Comparison of ENCODE assay signal across 8 cellular contexts in the genomic region with DNA sequence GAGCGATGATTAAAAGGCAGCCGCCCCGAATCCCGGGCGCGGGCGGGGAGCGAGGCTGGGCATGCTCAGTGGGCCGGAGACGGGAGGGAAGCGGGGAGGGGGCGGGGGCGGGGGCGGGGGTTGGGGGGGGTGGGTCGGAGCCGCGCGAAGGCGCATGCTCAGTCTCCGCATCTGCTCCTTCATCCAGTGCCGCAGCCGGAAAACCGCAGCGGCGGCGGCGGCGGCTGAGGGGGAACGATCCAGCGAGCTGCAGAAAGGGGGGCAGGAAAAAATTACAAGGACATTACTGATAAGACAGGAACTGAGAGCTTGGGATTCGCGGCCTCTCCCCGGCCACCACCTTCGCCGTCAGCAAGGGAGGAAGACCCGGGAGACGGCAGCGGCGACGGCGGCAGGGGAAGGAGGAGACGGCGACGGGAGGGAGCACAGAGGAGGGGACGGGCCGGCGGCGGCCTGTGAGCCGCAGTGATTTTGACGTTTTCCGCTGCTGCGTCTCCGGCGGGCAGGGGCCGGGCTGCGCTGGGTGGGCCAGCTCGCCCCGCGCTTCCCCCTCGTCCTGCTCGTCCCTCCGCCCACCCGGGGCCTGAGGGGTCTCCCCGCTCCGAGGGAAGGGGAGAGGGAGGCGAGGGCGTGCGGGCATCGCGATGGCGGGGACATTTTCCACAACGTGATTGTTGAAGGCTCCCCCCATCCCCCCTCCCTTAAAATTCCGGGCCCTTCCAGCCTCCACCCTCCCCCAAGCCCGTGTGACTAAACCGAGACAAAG. TPM values are rescaled to one million over a fixed set of nuclear protein-coding genes. Genes with fewer than 3 reads are reported as not detected.
DNase-seq lines count a peak whose midpoint lies in the region; ATAC-seq and TF ChIP-seq lines count a peak whose summit lies in the region.

A gene with protein sequence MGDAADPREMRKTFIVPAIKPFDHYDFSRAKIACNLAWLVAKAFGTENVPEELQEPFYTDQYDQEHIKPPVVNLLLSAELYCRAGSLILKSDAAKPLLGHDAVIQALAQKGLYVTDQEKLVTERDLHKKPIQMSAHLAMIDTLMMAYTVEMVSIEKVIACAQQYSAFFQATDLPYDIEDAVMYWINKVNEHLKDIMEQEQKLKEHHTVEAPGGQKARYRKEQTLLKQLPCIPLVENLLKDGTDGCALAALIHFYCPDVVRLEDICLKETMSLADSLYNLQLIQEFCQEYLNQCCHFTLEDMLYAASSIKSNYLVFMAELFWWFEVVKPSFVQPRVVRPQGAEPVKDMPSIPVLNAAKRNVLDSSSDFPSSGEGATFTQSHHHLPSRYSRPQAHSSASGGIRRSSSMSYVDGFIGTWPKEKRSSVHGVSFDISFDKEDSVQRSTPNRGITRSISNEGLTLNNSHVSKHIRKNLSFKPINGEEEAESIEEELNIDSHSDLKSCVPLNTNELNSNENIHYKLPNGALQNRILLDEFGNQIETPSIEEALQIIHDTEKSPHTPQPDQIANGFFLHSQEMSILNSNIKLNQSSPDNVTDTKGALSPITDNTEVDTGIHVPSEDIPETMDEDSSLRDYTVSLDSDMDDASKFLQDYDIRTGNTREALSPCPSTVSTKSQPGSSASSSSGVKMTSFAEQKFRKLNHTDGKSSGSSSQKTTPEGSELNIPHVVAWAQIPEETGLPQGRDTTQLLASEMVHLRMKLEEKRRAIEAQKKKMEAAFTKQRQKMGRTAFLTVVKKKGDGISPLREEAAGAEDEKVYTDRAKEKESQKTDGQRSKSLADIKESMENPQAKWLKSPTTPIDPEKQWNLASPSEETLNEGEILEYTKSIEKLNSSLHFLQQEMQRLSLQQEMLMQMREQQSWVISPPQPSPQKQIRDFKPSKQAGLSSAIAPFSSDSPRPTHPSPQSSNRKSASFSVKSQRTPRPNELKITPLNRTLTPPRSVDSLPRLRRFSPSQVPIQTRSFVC (N-terminal part only) (plus strand): TSS at position 161 of the 766 bp plus-strand sequence. CDS start 935 bp downstream, outside the sequence.

- H2AFZ ChIP-seq in GM23338 (peak within 1 kb of the TSS; percentile 100), parathyroid adenoma (peak within 1 kb of the TSS; percentile 95)

- peaks cover 30% of the 10 kb centered on the region; the same call in 2 of the 3 replicates for H3K4me1 Mint-ChIP-seq in GM23338

- H3K36me3 ChIP-seq in GM23338 (ENCODE audit: insufficient read depth) (no peaks in the 10 kb centered on the region), adipocyte (ENCODE audit: control insufficient read depth, insufficient read depth, low read length, severe bottlenecking) (no peaks in the 10 kb centered on the region), parathyroid adenoma (ENCODE audit: control insufficient read depth, insufficient read depth, low read length) (no peaks in the 10 kb centered on the region), tibial artery (no peaks in the 10 kb centered on the region)

- H3F3A ChIP-seq in GM23338 (replicated peaks; ENCODE audit: low read depth): no peaks in the 10 kb centered on the region

- no peaks in the 10 kb centered on the region; the same call in 2 of the 3 replicates for H3K36me3 Mint-ChIP-seq in GM23338 (ENCODE audit: low read depth)

- peaks cover 42% of the 10 kb centered on the region for H3K79me2 ChIP-seq in GM23338 (replicated peaks; ENCODE audit: insufficient read depth)
- peaks cover 4% of the 10 kb centered on the region for H3K79me2 ChIP-seq in parathyroid adenoma

- no peaks in the 10 kb centered on the region for H3K9me3 Mint-ChIP-seq in GM23338

- H3K4me2 ChIP-seq in GM23338: peak within 1 kb of the TSS; percentile 99
- H3K4me2 ChIP-seq in parathyroid adenoma (ENCODE audit: low read length): peak within 1 kb of the TSS; percentile 73

- ATAC-seq in GM23338: peak; percentile 86
- peak; percentile 91 for ATAC-seq in Right ventricle myocardium superior (ENCODE audit: poor library complexity)

- peaks cover 5% of the 10 kb centered on the region for H3K27me3 Mint-ChIP-seq in GM23338 (ENCODE audit: insufficient read depth, low read depth, poor library complexity)

- no peak for TF ChIP-seq CTCF in GM23338 (conservative IDR thresholded peaks at IDR 0.05; ENCODE audit: low read depth in 2 of 2)
- no peak for TF ChIP-seq CTCF in parathyroid adenoma (IDR thresholded peaks at IDR 0.05)
- peak in 1 of 2 experiments; percentile 9 for TF ChIP-seq CTCF in tibial artery (IDR thresholded peaks at IDR 0.05)

- intact Hi-C loops in Right ventricle myocardium superior (cut with DNase I): loop anchor here (5.0 kb wide), 1 partner anchor 67 kb away; no protein-coding TSS in a partner anchor
- intact Hi-C loops in tibial artery (cut with DNase I; ENCODE audit: low total_unique reads): loop anchor here (2.0 to 10.0 kb wide), 2 partner anchors 66 to 72 kb away; no protein-coding TSS in a partner anchor

- H3K9ac ChIP-seq in adipocyte (ENCODE audit: low read length) (peak within 1 kb of the TSS; percentile 98), parathyroid adenoma (peak within 1 kb of the TSS; percentile 93)

- H3K9me3 ChIP-seq in adipocyte (ENCODE audit: control insufficient read depth, low read length) (no peaks in the 10 kb centered on the region), parathyroid adenoma (ENCODE audit: control insufficient read depth, low read length) (no peaks in the 10 kb centered on the region), tibial artery (no peaks in the 10 kb centered on the region)

- H3K27me3 ChIP-seq in GM23338 (ENCODE audit: insufficient read depth) (peaks cover 17% of the 10 kb centered on the region; the same call in 1 of the 2 replicates), adipocyte (replicated peaks; ENCODE audit: control insufficient read depth, insufficient read depth, low read length) (no peaks in the 10 kb centered on the region), parathyroid adenoma (ENCODE audit: control insufficient read depth, insufficient read depth, low read length) (no peaks in the 10 kb centered on the region), tibial artery (no peaks in the 10 kb centered on the region)

- H4K20me1 ChIP-seq in GM23338 (replicated peaks; ENCODE audit: insufficient read depth): peaks cover 19% of the 10 kb centered on the region

- H3K27ac Mint-ChIP-seq in GM23338: peak within 1 kb of the TSS; percentile 99

- H3K4me3 Mint-ChIP-seq in GM23338: peak within 1 kb of the TSS; percentile 99

- DNase-seq in DMS79 treated with DMSO at 0.1 percent for 48 hours (lab: John Stamatoyannopoulos, UW) (peak; percentile 91), GM23338 (ENCODE audit: low spot score) (peak; percentile 83), NAMALWA (ENCODE audit: low spot score) (peak; percentile 72), SW 1271 (lab: John Stamatoyannopoulos, UW) (peak; percentile 44 to 68), adipocyte (ENCODE audit: low read depth) (peak; percentile 96), Right ventricle myocardium superior (peak; percentile 93), tibial artery (peak; percentile 90 to 94)

- H3K27ac ChIP-seq in GM23338 (ENCODE audit: low read depth) (peak within 1 kb of the TSS; percentile 98), parathyroid adenoma (peak within 1 kb of the TSS; percentile 93), tibial artery (peak within 1 kb of the TSS; percentile 97 to 100)

- H3K4me3 ChIP-seq in GM23338: peak within 1 kb of the TSS; percentile 98
- peak within 1 kb of the TSS; percentile 98 for H3K4me3 ChIP-seq in adipocyte (ENCODE audit: low read length)
- peak within 1 kb of the TSS; percentile 91 for H3K4me3 ChIP-seq in parathyroid adenoma (ENCODE audit: low read depth, low read length)
- peak within 1 kb of the TSS; percentile 78 to 96 for H3K4me3 ChIP-seq in tibial artery

- H3K4me1 ChIP-seq in GM23338 (ENCODE audit: insufficient read depth): peaks cover 23% of the 10 kb centered on the region; the same call in 1 of the 2 replicates
- H3K4me1 ChIP-seq in adipocyte (ENCODE audit: control insufficient read depth, insufficient read depth, low read length): peaks cover 32% of the 10 kb centered on the region
- no peaks in the 10 kb centered on the region for H3K4me1 ChIP-seq in parathyroid adenoma
- H3K4me1 ChIP-seq in tibial artery: peaks cover 0 to 36% (median 9%) of the 10 kb centered on the region in 4 donors

- no peaks in the 10 kb centered on the region for H3K9me2 ChIP-seq in GM23338 (ENCODE audit: insufficient read depth)

TF ChIP-seq in GM23338, 12 proteins besides CTCF, POLR2A, EP300 and RAD21:
- TF ChIP-seq STAT1 (IDR thresholded peaks at IDR 0.05; ENCODE audit: unreplicated experiment): no peak
- TF ChIP-seq JUNB (IDR thresholded peaks at IDR 0.05; ENCODE audit: unreplicated experiment): no peak
- peak; percentile 87 for TF ChIP-seq POLR2AphosphoS5 (IDR thresholded peaks at IDR 0.05; ENCODE audit: low read depth)
- no peak for TF ChIP-seq EZH2 (IDR thresholded peaks at IDR 0.05; ENCODE audit: low read depth, unreplicated experiment)
- TF ChIP-seq, protein P1, sequence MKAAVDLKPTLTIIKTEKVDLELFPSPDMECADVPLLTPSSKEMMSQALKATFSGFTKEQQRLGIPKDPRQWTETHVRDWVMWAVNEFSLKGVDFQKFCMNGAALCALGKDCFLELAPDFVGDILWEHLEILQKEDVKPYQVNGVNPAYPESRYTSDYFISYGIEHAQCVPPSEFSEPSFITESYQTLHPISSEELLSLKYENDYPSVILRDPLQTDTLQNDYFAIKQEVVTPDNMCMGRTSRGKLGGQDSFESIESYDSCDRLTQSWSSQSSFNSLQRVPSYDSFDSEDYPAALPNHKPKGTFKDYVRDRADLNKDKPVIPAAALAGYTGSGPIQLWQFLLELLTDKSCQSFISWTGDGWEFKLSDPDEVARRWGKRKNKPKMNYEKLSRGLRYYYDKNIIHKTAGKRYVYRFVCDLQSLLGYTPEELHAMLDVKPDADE (IDR thresholded peaks at IDR 0.05): no peak

RNA-seq across cellular contexts. Expression of the gene that starts here (rescaled TPM):
- total RNA-seq in GM23338 (2014; rRNA removed; shearing (Covaris generic)): 21.3 and 39.1 TPM in 2 replicates
- 8.2 and 9.1 TPM in 2 replicates for polyA plus RNA-seq in GM23338 (2016; fragmentation: Nextera tagmentation; extraction: Ambion mirVana)
- 37.5 TPM for total RNA-seq in Right ventricle myocardium superior

Comparison
In these comparisons a context has a peak if more than half of its experiments do, and no peak if none do; other contexts are left out.
1. Peak in every context shown above with its lines: DNase-seq, ATAC-seq, H3K4me3 ChIP-seq and H3K27ac ChIP-seq.